16 cellular contexts compared by ENCODE assay signal in genomic region chr10:78559514-78560392, GRCh38.
DNase-seq lines count a peak whose midpoint lies in the region; ATAC-seq and TF ChIP-seq lines count a peak whose summit lies in the region.
"Had no signal": no experiment of that assay in that cellular context is flagged by ENCODE, and none has a peak within 500 bp of the region (broad histone marks: within the 10 kb centered on the region; RNA-seq: fewer than 3 reads in every experiment).

No MANE protein-coding gene starts in this region.

- TF ChIP-seq CTCF in esophagus squamous epithelium (IDR thresholded peaks at IDR 0.05), result no peak
- no peak for TF ChIP-seq CTCF in uterus (IDR thresholded peaks at IDR 0.05)

- ATAC-seq in left ventricle myocardium superior (peak; percentile 46), left cardiac atrium (no peak)
- ATAC-seq: left colon had no signal

- no peak overlapping the region for H3K4me3 ChIP-seq in esophagus squamous epithelium
- H3K4me3 ChIP-seq in uterus, result no peak overlapping the region

- peaks cover 0 to 7% (median 4%) of the 10 kb centered on the region in 3 donors for H3K4me1 ChIP-seq in esophagus squamous epithelium
- peaks cover 3 to 4% of the 10 kb centered on the region in 2 donors for H3K4me1 ChIP-seq in uterus

- peak overlapping the region in 3 of 4 donors; percentile 23 to 42 (median 34) for H3K27ac ChIP-seq in esophagus squamous epithelium
- H3K27ac ChIP-seq in uterus, result peak overlapping the region; percentile 67 to 78

- no peaks in the 10 kb centered on the region for H3K36me3 ChIP-seq in esophagus squamous epithelium
- no peaks in the 10 kb centered on the region for H3K36me3 ChIP-seq in uterus

- TF ChIP-seq POLR2A in esophagus squamous epithelium (IDR thresholded peaks at IDR 0.05) (no peak), uterus (IDR thresholded peaks at IDR 0.05) (no peak)

- H3K9me3 ChIP-seq in esophagus squamous epithelium (no peaks in the 10 kb centered on the region), uterus (no peaks in the 10 kb centered on the region)

- H3K27me3 ChIP-seq in esophagus squamous epithelium, result peaks cover 0 to 8% (median 0%) of the 10 kb centered on the region in 4 donors
- no peaks in the 10 kb centered on the region for H3K27me3 ChIP-seq in uterus

- 71 to 88% methylated on average over 9 to 11 of the region's 13 CpGs for WGBS in esophagus squamous epithelium, 2 donors

- no peak for DNase-seq in left ventricle myocardium superior
- DNase-seq in left cardiac atrium, result no peak
- DNase-seq in NCI-H2171 (lab: John Stamatoyannopoulos, UW), result peak; percentile 84
- no peak for DNase-seq in esophagus squamous epithelium (lab: John Stamatoyannopoulos, UW)
- peak; percentile 35 to 67 for DNase-seq in uterus
- no peak for DNase-seq in NCI-H446 (lab: John Stamatoyannopoulos, UW)
- DNase-seq in GM19240 (ENCODE audit: insufficient read length, low spot score), result no peak
- DNase-seq in activated naive CD4-positive, alpha-beta T cell treated with anti-CD3 and anti-CD28 coated beads, Interleukin-2, amount 50 U/mL, for 16 hours, result no peak
- DNase-seq: activated CD8-positive, alpha-beta memory T cell treated with anti-CD3 and anti-CD28 coated beads, Interleukin-2, amount 50 U/mL, for 48 hours; activated naive CD4-positive, alpha-beta T cell treated with Interleukin-2 at 50 U/mL for 16 hours; dermis blood vessel endothelial cell; GDM1; hippocampal formation; left colon; MV-4-11; SHP77 treated with DMSO at 0.1 percent for 48 hours had no signal

- intact Hi-C loops in left ventricle myocardium superior (cut with micrococcal nuclease) (no loop called here), left cardiac atrium (cut with DNase I) (no loop called here), esophagus squamous epithelium (cut with DNase I) (no loop called here), uterus (cut with DNase I; ENCODE audit: low total_unique reads) (no loop called here)

Comparison
In these comparisons a context has a peak if more than half of its experiments do, and no peak if none do; other contexts are left out.
1. DNase-seq: peak in NCI-H2171 (single experiment) and uterus (2 of 2); none in left ventricle myocardium superior (single experiment), left cardiac atrium (single experiment), esophagus squamous epithelium (single experiment), NCI-H446 (0 of 2), GM19240 (single experiment) and activated naive CD4-positive, alpha-beta T cell treated with anti-CD3 and anti-CD28 coated beads, Interleukin-2, amount 50 U/mL, for 16 hours (single experiment).